Comparison of ENCODE assay signal across 12 cellular contexts in the genomic region with DNA sequence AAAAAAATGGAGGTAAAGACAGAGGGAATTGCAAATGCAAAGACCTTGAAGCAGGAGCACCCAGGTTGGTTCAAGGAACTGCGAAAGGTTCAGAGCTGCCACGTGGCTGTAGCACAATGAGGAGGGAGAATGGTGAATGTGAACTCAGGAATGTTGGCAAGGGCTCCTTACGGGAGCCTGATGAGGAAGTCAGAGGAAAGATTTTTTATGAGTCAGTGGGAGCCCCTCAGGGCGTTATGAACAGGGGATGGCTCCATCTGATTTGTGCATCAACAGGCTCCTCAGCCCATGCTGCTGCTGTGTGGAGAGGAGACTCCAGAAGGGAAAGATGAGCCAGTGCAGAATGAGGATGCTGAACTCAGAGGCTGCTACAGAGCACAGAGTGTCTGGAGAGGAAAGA.
DNase-seq lines count a peak whose midpoint lies in the region; FAIRE-seq and TF ChIP-seq lines count a peak whose summit lies in the region.
"Had no signal": no experiment of that assay in that cellular context is flagged by ENCODE, and none has a peak within 500 bp of the region (broad histone marks: within the 10 kb centered on the region; RNA-seq: fewer than 3 reads in every experiment).

No MANE protein-coding gene starts in this region.

- no peak for FAIRE-seq in RCC 7860 (lab: Jason Lieb, UNC)

- no peak overlapping the region for H3K27ac ChIP-seq in coronary artery
- H3K27ac ChIP-seq: adrenal gland, SJCRH30 had no signal

- TF ChIP-seq CTCF in epithelial cell of proximal tubule (conservative IDR thresholded peaks at IDR 0.05; ENCODE audit: low read depth, low read length) (no peak), retinal pigment epithelial cell (conservative IDR thresholded peaks at IDR 0.05; ENCODE audit: low read depth, low read length) (no peak), coronary artery (IDR thresholded peaks at IDR 0.05) (no peak)

- DNase-seq in ELF-1 (ENCODE audit: low read depth, low spot score) (peak; percentile 23), RCC 7860 (ENCODE audit: low spot score) (peak; percentile 9), epithelial cell of proximal tubule (ENCODE audit: low read depth) (peak; percentile 3), retinal pigment epithelial cell (ENCODE audit: low read depth) (peak; percentile 79), NCI-H1436 (lab: John Stamatoyannopoulos, UW) (no peak), HT-29 (ENCODE audit: low spot score) (no peak), coronary artery (ENCODE audit: low spot score) (no peak), NCI-H1092 treated with DMSO at 0.1 percent for 48 hours (lab: John Stamatoyannopoulos, UW) (no peak)
- DNase-seq: activated T-cell treated with anti-CD3 and anti-CD28 coated beads for 4 hours, adrenal gland, NCI-H524, SJCRH30 had no signal

- H3K4me3 ChIP-seq in epithelial cell of proximal tubule (ENCODE audit: low read depth, low read length) (no peak overlapping the region), retinal pigment epithelial cell (ENCODE audit: low read length) (no peak overlapping the region), coronary artery (no peak overlapping the region)
- H3K4me3 ChIP-seq: adrenal gland, SJCRH30 had no signal

Comparison
In these comparisons a context has a peak if more than half of its experiments do, and no peak if none do; other contexts are left out.
1. DNase-seq: peak in ELF-1 (single experiment), RCC 7860 (single experiment), epithelial cell of proximal tubule (single experiment) and retinal pigment epithelial cell (single experiment); none in NCI-H1436 (single experiment), HT-29 (single experiment), coronary artery (single experiment) and NCI-H1092 treated with DMSO at 0.1 percent for 48 hours (single experiment).